ENCODE assay signal across 8 cellular contexts in genomic region chr2:11688222-11689069, GRCh38. TPM values are rescaled to one million over a fixed set of nuclear protein-coding genes. Genes with fewer than 3 reads are reported as not detected.
A peak's percentile ranks its signal among the peaks of the same experiment; 100 is the strongest.
DNase-seq lines count a peak whose midpoint lies in the region; ATAC-seq and TF ChIP-seq lines count a peak whose summit lies in the region.

No MANE protein-coding gene starts in this region.

- ATAC-seq in HG03039 (IDR thresholded peaks at IDR 0.05; ENCODE audit: unreplicated experiment), result peak; percentile 65
- peak; percentile 95 for ATAC-seq in activated CD4-positive, alpha-beta T cell treated with anti-CD3 and anti-CD28 coated beads for 36 hours

- peak; percentile 45 for DNase-seq in NCI-H2029 (lab: John Stamatoyannopoulos, UW)
- no peak for DNase-seq in NCI-H2029 treated with DMSO at 0.1 percent for 48 hours (lab: John Stamatoyannopoulos, UW)
- DNase-seq in NCI-H345 (lab: John Stamatoyannopoulos, UW), result peak; percentile 64
- DNase-seq in activated CD4-positive, alpha-beta T cell treated with anti-CD3 and anti-CD28 coated beads for 36 hours, result peak; percentile 92
- no peak for DNase-seq in chondrocyte (ENCODE audit: low spot score)
- DNase-seq in left kidney (ENCODE audit: low read depth, low spot score), result peak; percentile 92
- DNase-seq in stimulated activated CD4-positive, alpha-beta T cell treated with anti-CD3 and anti-CD28 coated beads, Interleukin-2, amount 100 ng/mL, for 4 hours (ENCODE audit: low read depth), result peak; percentile 77

- no peak overlapping the region for H3K27ac Mint-ChIP-seq in activated CD4-positive, alpha-beta T cell treated with anti-CD3 and anti-CD28 coated beads for 36 hours
- peak overlapping the region; percentile 45 for H3K27ac Mint-ChIP-seq in chondrocyte (ENCODE audit: unreplicated experiment)

- peaks cover 5% of the 10 kb centered on the region for H3K27me3 Mint-ChIP-seq in activated CD4-positive, alpha-beta T cell treated with anti-CD3 and anti-CD28 coated beads for 36 hours
- H3K27me3 Mint-ChIP-seq in chondrocyte (ENCODE audit: low read depth), result peaks cover 19% of the 10 kb centered on the region

- H3K4me3 Mint-ChIP-seq in activated CD4-positive, alpha-beta T cell treated with anti-CD3 and anti-CD28 coated beads for 36 hours, result no peak overlapping the region
- H3K4me3 Mint-ChIP-seq in chondrocyte (ENCODE audit: unreplicated experiment), result peak overlapping the region; percentile 63

- peaks cover 9% of the 10 kb centered on the region for H3K4me1 Mint-ChIP-seq in activated CD4-positive, alpha-beta T cell treated with anti-CD3 and anti-CD28 coated beads for 36 hours
- peaks cover 17% of the 10 kb centered on the region for H3K4me1 Mint-ChIP-seq in chondrocyte (ENCODE audit: low read depth)

- TF ChIP-seq CTCF in chondrocyte (IDR thresholded peaks at IDR 0.05), result peak; percentile 99

- intact Hi-C loops in activated CD4-positive, alpha-beta T cell treated with anti-CD3 and anti-CD28 coated beads for 36 hours (cut with DNase I, micrococcal nuclease), result loop anchor here (1.0 kb wide), 2 partner anchors 58 to 91 kb away; partner anchors contain the start of gene LPIN1 (in 1 of the 2)

- CTCF ChIA-PET in activated CD4-positive, alpha-beta T cell treated with anti-CD3 and anti-CD28 coated beads for 36 hours (lab: Charles Lee), result interaction anchor here (0.5 to 9.7 kb wide), 20 partner anchors 10 to 1336 kb away, joined by 3 to 168 read pairs (median 4); partner anchors contain the start of genes LPIN1 and NTSR2

- POLR2A ChIA-PET in activated CD4-positive, alpha-beta T cell treated with anti-CD3 and anti-CD28 coated beads for 36 hours (lab: Charles Lee), result interaction anchor here (0.6 kb wide), 1 partner anchor 91 kb away, joined by 7 read pairs; no protein-coding TSS in a partner anchor

- no peaks in the 10 kb centered on the region for H3K36me3 Mint-ChIP-seq in activated CD4-positive, alpha-beta T cell treated with anti-CD3 and anti-CD28 coated beads for 36 hours (ENCODE audit: low read depth)
- peaks cover 2% of the 10 kb centered on the region for H3K36me3 Mint-ChIP-seq in chondrocyte (ENCODE audit: low read depth)

- H3K9me3 Mint-ChIP-seq in activated CD4-positive, alpha-beta T cell treated with anti-CD3 and anti-CD28 coated beads for 36 hours (ENCODE audit: low read depth), result no peaks in the 10 kb centered on the region
- H3K9me3 Mint-ChIP-seq in chondrocyte (ENCODE audit: low read depth), result no peaks in the 10 kb centered on the region

RNA-seq across cellular contexts. Expression of gene NTSR2, which starts 18.5 kb away (rescaled TPM):
- total RNA-seq in activated CD4-positive, alpha-beta T cell treated with anti-CD3 and anti-CD28 coated beads for 36 hours, result not detected
- total RNA-seq in chondrocyte, result not detected in 3 replicates

RNA-seq across cellular contexts. Expression of gene LPIN1, which starts 58.0 kb away (rescaled TPM):
- total RNA-seq in activated CD4-positive, alpha-beta T cell treated with anti-CD3 and anti-CD28 coated beads for 36 hours, result 10 to 100 TPM; 40.6 to 42.9 TPM
- total RNA-seq in chondrocyte, result 16.2 to 20.5 TPM (median 17.5 TPM) in 3 replicates

Comparison
In these comparisons a context has a peak if more than half of its experiments do, and no peak if none do; other contexts are left out.
1. DNase-seq: peak in NCI-H2029 (single experiment), NCI-H345 (single experiment), activated CD4-positive, alpha-beta T cell treated with anti-CD3 and anti-CD28 coated beads for 36 hours (single experiment), left kidney (single experiment) and stimulated activated CD4-positive, alpha-beta T cell treated with anti-CD3 and anti-CD28 coated beads, Interleukin-2, amount 100 ng/mL, for 4 hours (single experiment); none in NCI-H2029 treated with DMSO at 0.1 percent for 48 hours (single experiment) and chondrocyte (single experiment).